Comparison of ENCODE assay signal across 9 cellular contexts in genomic region chr7:121369462-121369861, GRCh38. TPM values are rescaled to one million over a fixed set of nuclear protein-coding genes. Genes with fewer than 3 reads are reported as not detected.
DNase-seq lines count a peak whose midpoint lies in the region; ATAC-seq, FAIRE-seq and TF ChIP-seq lines count a peak whose summit lies in the region.
"Had no signal": no experiment of that assay in that cellular context is flagged by ENCODE, and none has a peak within 500 bp of the region (broad histone marks: within the 10 kb centered on the region; RNA-seq: fewer than 3 reads in every experiment).

No MANE protein-coding gene starts in this region.

- TF ChIP-seq CTCF in Peyer's patch (IDR thresholded peaks at IDR 0.05): no peak

- H3K27ac ChIP-seq in Peyer's patch: peak overlapping the region in 3 of 4 donors; percentile 3 to 68 (median 20)

- H3K4me1 ChIP-seq in Peyer's patch: peaks cover 0 to 16% (median 6%) of the 10 kb centered on the region in 4 donors

- peaks cover 0 to 35% (median 0%) of the 10 kb centered on the region in 3 donors for H3K36me3 ChIP-seq in Peyer's patch

- ATAC-seq in GM18498 (IDR thresholded peaks at IDR 0.05; ENCODE audit: unreplicated experiment) (peak; percentile 66), left lobe of liver (peak; percentile 47), HG02970 (IDR thresholded peaks at IDR 0.05; ENCODE audit: low FRiP score, unreplicated experiment) (no peak)

- TF ChIP-seq POLR2A in H54 (IDR thresholded peaks at IDR 0.05; ENCODE audit: low read depth, low read length): no peak
- no peak for TF ChIP-seq POLR2A in Peyer's patch (IDR thresholded peaks at IDR 0.05)

- peak; percentile 89 for FAIRE-seq in H54 (lab: Jason Lieb, UNC)

- DNase-seq in H54 (ENCODE audit: insufficient read length, low spot score): no peak
- no peak for DNase-seq in Peyer's patch
- DNase-seq in left lobe of liver (ENCODE audit: low spot score): no peak
- DNase-seq in activated CD8-positive, alpha-beta memory T cell treated with anti-CD3 and anti-CD28 coated beads, Interleukin-2, amount 50 U/mL, for 4 hours: no peak
- no peak for DNase-seq in GOT3 (lab: John Stamatoyannopoulos, UW)
- DNase-seq in retina: no peak

- H3K9me3 ChIP-seq in Peyer's patch: no peaks in the 10 kb centered on the region

- H3K27me3 ChIP-seq in Peyer's patch: no peaks in the 10 kb centered on the region

- no peak overlapping the region for H3K4me3 ChIP-seq in Peyer's patch

RNA-seq across cellular contexts. Expression of gene FAM3C, which starts 26.6 kb away (rescaled TPM):
- total RNA-seq in Peyer's patch (100 to 1,000 TPM in 3 of 4 donors, 10 to 100 TPM in 1; 20.6 to 204 (median 149) TPM), left lobe of liver (18.3 TPM)

RNA-seq across cellular contexts. Expression of gene WNT16, which starts 40.7 kb away (rescaled TPM):
- total RNA-seq in Peyer's patch (not detected), left lobe of liver (not detected)
- total RNA-seq: NCI-H460 had no signal
